ENCODE assay signal across 26 cellular contexts in genomic region chr12:8054821-8055220, GRCh38.
"Had no signal": no experiment of that assay in that cellular context is flagged by ENCODE, and none has a peak within 500 bp of the region (broad histone marks: within the 10 kb centered on the region; RNA-seq: fewer than 3 reads in every experiment).

No MANE protein-coding gene starts in this region.

- H3K4me1 Mint-ChIP-seq: nephron progenitor cell had no signal

- H3K4me1 ChIP-seq: esophagus muscularis mucosa, gastroesophageal sphincter, psoas muscle, sigmoid colon, stomach, thyroid gland had no signal

- H3K27me3 ChIP-seq: esophagus muscularis mucosa, foreskin keratinocyte, gastroesophageal sphincter, heart left ventricle, hepatocyte, left lung, ovary, sigmoid colon, stomach, thyroid gland had no signal

- ATAC-seq: effector memory CD8-positive, alpha-beta T cell; foreskin keratinocyte; gastroesophageal sphincter; heart left ventricle; left lung; lower lobe of right lung; naive thymus-derived CD8-positive, alpha-beta T cell; psoas muscle; right cardiac atrium; stimulated activated effector memory CD8-positive, alpha-beta T cell treated with anti-CD3 and anti-CD28 coated beads, Interleukin-12 subunit alpha, Interleukin-12 subunit beta, amount 100 ng/mL, for 72 hours had no signal

- H3K79me2 ChIP-seq: hepatocyte had no signal

- FAIRE-seq: endometrium, kidney had no signal

- H3K36me3 ChIP-seq: ovary had no signal

- H3K4me2 ChIP-seq: hepatocyte had no signal

- H3K9me3 Mint-ChIP-seq: effector memory CD8-positive, alpha-beta T cell; naive thymus-derived CD8-positive, alpha-beta T cell; nephron progenitor cell; stimulated activated effector memory CD8-positive, alpha-beta T cell treated with anti-CD3 and anti-CD28 coated beads, Interleukin-12 subunit alpha, Interleukin-12 subunit beta, amount 100 ng/mL, for 72 hours had no signal

- DNase-seq: effector memory CD8-positive, alpha-beta T cell; foreskin keratinocyte; heart left ventricle; kidney; left lung; lower lobe of right lung; naive thymus-derived CD8-positive, alpha-beta T cell; nephron progenitor cell; occipital lobe; ovary; psoas muscle; sigmoid colon; stimulated activated CD4-positive, alpha-beta T cell treated with anti-CD3 and anti-CD28 coated beads, Interleukin-2, amount 100 ng/mL, for 24 hours; stimulated activated CD4-positive, alpha-beta T cell treated with anti-CD3 and anti-CD28 coated beads, Interleukin-4, amount 100 ng/mL, for 24 hours; stimulated activated naive CD4-positive, alpha-beta T cell treated with Interleukin-2 at 50 U/mL for 16 hours; stomach; thyroid gland; trophoblast cell had no signal

- H3K27me3 Mint-ChIP-seq: effector memory CD8-positive, alpha-beta T cell; naive thymus-derived CD8-positive, alpha-beta T cell had no signal

- H3K4me3 Mint-ChIP-seq: effector memory CD8-positive, alpha-beta T cell; naive thymus-derived CD8-positive, alpha-beta T cell; nephron progenitor cell; stimulated activated effector memory CD8-positive, alpha-beta T cell treated with anti-CD3 and anti-CD28 coated beads, Interleukin-12 subunit alpha, Interleukin-12 subunit beta, amount 100 ng/mL, for 72 hours had no signal

- H2AFZ ChIP-seq: hepatocyte had no signal

- H3K27ac ChIP-seq: coronary artery, epithelial cell of prostate, esophagus muscularis mucosa, foreskin keratinocyte, gastroesophageal sphincter, hepatocyte, left lung, lower lobe of right lung, ovary, psoas muscle, sigmoid colon, stomach, thyroid gland had no signal

- H3K9me3 ChIP-seq: esophagus muscularis mucosa, gastroesophageal sphincter, heart left ventricle, left lung, lower lobe of right lung, ovary, psoas muscle, sigmoid colon, stomach, thyroid gland had no signal

- H3K27ac Mint-ChIP-seq: effector memory CD8-positive, alpha-beta T cell; nephron progenitor cell; stimulated activated effector memory CD8-positive, alpha-beta T cell treated with anti-CD3 and anti-CD28 coated beads, Interleukin-12 subunit alpha, Interleukin-12 subunit beta, amount 100 ng/mL, for 72 hours had no signal

- H3K4me3 ChIP-seq: coronary artery, esophagus muscularis mucosa, gastroesophageal sphincter, heart left ventricle, hepatocyte, left lung, lower lobe of right lung, ovary, psoas muscle, sigmoid colon, stomach, thyroid gland had no signal
